ENCODE assay signal across 12 cellular contexts in the genomic region with DNA sequence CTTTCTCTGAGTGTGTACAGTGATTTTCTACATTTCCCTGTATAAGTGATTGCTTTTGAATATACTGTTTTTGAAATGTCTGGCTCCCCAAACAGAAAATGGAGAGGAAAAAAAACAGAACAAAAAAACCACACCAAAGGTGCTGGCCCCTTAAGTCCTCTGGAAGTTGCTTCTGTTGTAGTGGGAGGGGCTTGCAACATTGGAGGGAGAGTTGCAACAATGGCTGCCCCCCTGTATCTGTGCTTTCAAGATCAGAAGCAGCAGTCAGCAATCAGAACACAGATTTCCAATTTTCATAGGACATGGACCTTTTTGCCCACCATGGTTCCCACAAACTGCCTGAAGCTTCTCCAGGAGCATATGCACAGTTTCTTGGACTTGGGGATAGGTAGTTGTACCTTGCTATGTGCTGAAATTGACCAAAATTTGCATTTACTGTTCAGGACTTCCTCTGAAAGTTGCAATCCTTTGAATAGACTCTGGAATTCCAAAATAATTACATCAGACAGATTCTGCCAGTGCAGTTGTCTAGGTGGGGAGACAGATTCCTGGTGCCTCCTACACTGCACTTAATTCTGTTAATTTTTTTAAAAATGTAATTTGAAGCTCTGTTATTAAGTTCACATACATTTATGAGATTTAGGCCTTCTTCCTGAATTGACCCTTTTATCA. TPM values are rescaled to one million over a fixed set of nuclear protein-coding genes. Genes with fewer than 3 reads are reported as not detected.
DNase-seq lines count a peak whose midpoint lies in the region; TF ChIP-seq lines count a peak whose summit lies in the region.
"Had no signal": no experiment of that assay in that cellular context is flagged by ENCODE, and none has a peak within 500 bp of the region (broad histone marks: within the 10 kb centered on the region; RNA-seq: fewer than 3 reads in every experiment).

No MANE protein-coding gene starts in this region.

- no peak overlapping the region for H3K27ac Mint-ChIP-seq in activated T-helper 1 cell treated with anti-CD3 and anti-CD28 coated beads, Interleukin-12 subunit alpha, Interleukin-12 subunit beta, Interleukin-2, Interleukin-4 antibody, amounts not matched to agents 30 ng/mL and 10 ng/mL and 1 ng/mL, durations not matched to agents 14 hours and 24 hours and 36 hours
- H3K27ac Mint-ChIP-seq: activated T-cell treated with anti-CD3 and anti-CD28 coated beads, Interleukin-2, amount 50 U/mL, for 72 hours had no signal

- H4K8ac ChIP-seq in trophoblast cell (ENCODE audit: low read depth, low read length): peak overlapping the region; percentile 55

- H3K9me3 ChIP-seq in MM.1S (replicated peaks; ENCODE audit: insufficient read depth, low read length) (no peaks in the 10 kb centered on the region), trophoblast cell (ENCODE audit: insufficient read depth, low read depth, low read length) (no peaks in the 10 kb centered on the region)
- H3K9me3 ChIP-seq: right lobe of liver had no signal

- no peak overlapping the region for H3K4me3 ChIP-seq in MM.1S (ENCODE audit: low read length)
- H3K4me3 ChIP-seq in epithelial cell of esophagus (ENCODE audit: low read length): no peak overlapping the region
- H3K4me3 ChIP-seq in trophoblast cell (ENCODE audit: low read depth, low read length): no peak overlapping the region
- H3K4me3 ChIP-seq: right lobe of liver had no signal

- DNase-seq in GM20000 (ENCODE audit: low spot score) (peak; percentile 12), MM.1S (no peak), epithelial cell of esophagus (ENCODE audit: low read depth) (peak; percentile 4), trophoblast cell (no peak), caudate nucleus (lab: John Stamatoyannopoulos, UW) (no peak), activated T-cell treated with anti-CD3 and anti-CD28 coated beads for 4 hours (no peak)
- DNase-seq in activated T-helper 1 cell treated with anti-CD3 and anti-CD28 coated beads, Interleukin-12 subunit alpha, Interleukin-12 subunit beta, Interleukin-2, Interleukin-4 antibody, amounts not matched to agents 30 ng/mL and 10 ng/mL and 1 ng/mL, durations not matched to agents 14 hours and 24 hours and 36 hours (ENCODE audit: low spot score): no peak
- DNase-seq: activated T-cell treated with anti-CD3 and anti-CD28 coated beads, Interleukin-2, amount 50 U/mL, for 72 hours; Calu3; NCI-H526; right lobe of liver; Right ventricle myocardium superior had no signal

- H3K9ac ChIP-seq in MM.1S (ENCODE audit: low read length) (no peak overlapping the region), trophoblast cell (ENCODE audit: low read length) (no peak overlapping the region)

- H2AFZ ChIP-seq in MM.1S (ENCODE audit: low read length) (no peak overlapping the region), trophoblast cell (ENCODE audit: insufficient read depth, low read length, poor library complexity) (peak overlapping the region; percentile 42)

- no peak overlapping the region for H3K23ac ChIP-seq in trophoblast cell (ENCODE audit: low read length)

- intact Hi-C loops in activated T-helper 1 cell treated with anti-CD3 and anti-CD28 coated beads, Interleukin-12 subunit alpha, Interleukin-12 subunit beta, Interleukin-2, Interleukin-4 antibody, amounts not matched to agents 30 ng/mL and 10 ng/mL and 1 ng/mL, durations not matched to agents 14 hours and 24 hours and 36 hours (cut with micrococcal nuclease): no loop called here

- H4K12ac ChIP-seq in trophoblast cell (ENCODE audit: low read depth, low read length): no peak overlapping the region

- no peaks in the 10 kb centered on the region for H3K27me3 Mint-ChIP-seq in activated T-helper 1 cell treated with anti-CD3 and anti-CD28 coated beads, Interleukin-12 subunit alpha, Interleukin-12 subunit beta, Interleukin-2, Interleukin-4 antibody, amounts not matched to agents 30 ng/mL and 10 ng/mL and 1 ng/mL, durations not matched to agents 14 hours and 24 hours and 36 hours (ENCODE audit: insufficient read depth)

- no peaks in the 10 kb centered on the region for H3K9me2 ChIP-seq in MM.1S (replicated peaks; ENCODE audit: insufficient read depth, low read length)

- H3K4me1 Mint-ChIP-seq in activated T-helper 1 cell treated with anti-CD3 and anti-CD28 coated beads, Interleukin-12 subunit alpha, Interleukin-12 subunit beta, Interleukin-2, Interleukin-4 antibody, amounts not matched to agents 30 ng/mL and 10 ng/mL and 1 ng/mL, durations not matched to agents 14 hours and 24 hours and 36 hours (ENCODE audit: low read depth): peaks cover 27% of the 10 kb centered on the region

- peaks cover 9% of the 10 kb centered on the region for H3K9me3 Mint-ChIP-seq in activated T-helper 1 cell treated with anti-CD3 and anti-CD28 coated beads, Interleukin-12 subunit alpha, Interleukin-12 subunit beta, Interleukin-2, Interleukin-4 antibody, amounts not matched to agents 30 ng/mL and 10 ng/mL and 1 ng/mL, durations not matched to agents 14 hours and 24 hours and 36 hours
- H3K9me3 Mint-ChIP-seq: activated T-cell treated with anti-CD3 and anti-CD28 coated beads, Interleukin-2, amount 50 U/mL, for 72 hours had no signal

- H3K4me1 ChIP-seq in MM.1S (ENCODE audit: low read length) (peaks cover 19% of the 10 kb centered on the region), trophoblast cell (ENCODE audit: control insufficient read depth in 1 of 2, insufficient read depth in 2 of 2, low read length in 2 of 2) (no peaks in the 10 kb centered on the region)

- TF ChIP-seq CTCF in GM20000 (IDR thresholded peaks at IDR 0.05; ENCODE audit: extremely low read depth, missing control alignments): no peak
- no peak for TF ChIP-seq CTCF in MM.1S (IDR thresholded peaks at IDR 0.05; ENCODE audit: low read length)
- TF ChIP-seq CTCF in epithelial cell of esophagus (IDR thresholded peaks at IDR 0.05; ENCODE audit: insufficient read depth, low read depth, low read length, missing control alignments): no peak

- H2BK5ac ChIP-seq in trophoblast cell (ENCODE audit: low read depth, low read length, poor library complexity): peak overlapping the region; percentile 71

- H4K91ac ChIP-seq in trophoblast cell (ENCODE audit: low read depth, low read length): peak overlapping the region; percentile 45

- H3K14ac ChIP-seq in trophoblast cell (ENCODE audit: low read length): peak overlapping the region; percentile 24

- H3K18ac ChIP-seq in trophoblast cell (ENCODE audit: low read length): peak overlapping the region; percentile 45

- no peak overlapping the region for H2BK120ac ChIP-seq in trophoblast cell (ENCODE audit: insufficient read depth, low read length, poor library complexity)

- no peak overlapping the region for H2AK5ac ChIP-seq in trophoblast cell (ENCODE audit: low read length)

- peaks cover 5% of the 10 kb centered on the region for H3F3A ChIP-seq in MM.1S (ENCODE audit: insufficient read depth, low read length)

- no peak overlapping the region for H3K4ac ChIP-seq in trophoblast cell (ENCODE audit: low read depth, low read length)

- H3K27me3 ChIP-seq in MM.1S (replicated peaks; ENCODE audit: insufficient read depth, low read length): no peaks in the 10 kb centered on the region
- no peaks in the 10 kb centered on the region for H3K27me3 ChIP-seq in trophoblast cell (ENCODE audit: insufficient read depth, low read length)
- H3K27me3 ChIP-seq: right lobe of liver had no signal

- no peak overlapping the region for H3K4me3 Mint-ChIP-seq in activated T-helper 1 cell treated with anti-CD3 and anti-CD28 coated beads, Interleukin-12 subunit alpha, Interleukin-12 subunit beta, Interleukin-2, Interleukin-4 antibody, amounts not matched to agents 30 ng/mL and 10 ng/mL and 1 ng/mL, durations not matched to agents 14 hours and 24 hours and 36 hours
- H3K4me3 Mint-ChIP-seq: activated T-cell treated with anti-CD3 and anti-CD28 coated beads, Interleukin-2, amount 50 U/mL, for 72 hours had no signal

- H3K79me2 ChIP-seq in MM.1S (ENCODE audit: low read length) (peaks cover 39% of the 10 kb centered on the region), trophoblast cell (ENCODE audit: control insufficient read depth, insufficient read depth, low read length, poor library complexity) (no peaks in the 10 kb centered on the region)

- H3K27ac ChIP-seq in MM.1S (ENCODE audit: low read length): peak overlapping the region; percentile 7; the same call in 1 of the 2 replicates
- H3K27ac ChIP-seq in trophoblast cell (ENCODE audit: low read depth, low read length): peak overlapping the region; percentile 85
- no peak overlapping the region for H3K27ac ChIP-seq in caudate nucleus (ENCODE audit: low read depth, low read length)
- H3K27ac ChIP-seq: right lobe of liver had no signal

- peak overlapping the region; percentile 0 for H2BK12ac ChIP-seq in trophoblast cell (ENCODE audit: low read length)

- H3K4me2 ChIP-seq in MM.1S (ENCODE audit: low read depth, low read length) (peak overlapping the region; percentile 12), trophoblast cell (ENCODE audit: low read length) (peak overlapping the region; percentile 55)

- H3K36me3 ChIP-seq in MM.1S (replicated peaks; ENCODE audit: insufficient read depth, low read length): 0 out of 2 replicates have a peak, but pooled peaks cover 3% of the 10 kb centered on the region
- peaks cover 1 to 3% of the 10 kb centered on the region in 2 experiments for H3K36me3 ChIP-seq in trophoblast cell (ENCODE audit: control insufficient read depth in 1 of 2, insufficient read depth in 2 of 2, low read length in 2 of 2)

- H3K36me3 Mint-ChIP-seq in activated T-helper 1 cell treated with anti-CD3 and anti-CD28 coated beads, Interleukin-12 subunit alpha, Interleukin-12 subunit beta, Interleukin-2, Interleukin-4 antibody, amounts not matched to agents 30 ng/mL and 10 ng/mL and 1 ng/mL, durations not matched to agents 14 hours and 24 hours and 36 hours (ENCODE audit: low read depth): peaks cover 29% of the 10 kb centered on the region

- no peaks in the 10 kb centered on the region for H4K20me1 ChIP-seq in MM.1S (ENCODE audit: insufficient read depth, low read length)

- H3K79me1 ChIP-seq in trophoblast cell (ENCODE audit: low read length): peaks cover 3% of the 10 kb centered on the region

RNA-seq across cellular contexts. Expression of a gene that starts 13.8 kb away (rescaled TPM):
- polyA plus RNA-seq in trophoblast cell (2013): 9.5 and 9.7 TPM in 2 replicates
- total RNA-seq in activated T-helper 1 cell treated with anti-CD3 and anti-CD28 coated beads, Interleukin-12 subunit alpha, Interleukin-12 subunit beta, Interleukin-2, Interleukin-4 antibody, amounts not matched to agents 30 ng/mL and 10 ng/mL and 1 ng/mL, durations not matched to agents 14 hours and 24 hours and 36 hours: 34.4 and 35.6 TPM in 2 replicates

RNA-seq across cellular contexts. Expression of a gene that starts 14.0 kb away (rescaled TPM):
- 19.4 and 19.6 TPM in 2 replicates for polyA plus RNA-seq in trophoblast cell (2013)
- 15.8 and 17.8 TPM in 2 replicates for total RNA-seq in activated T-helper 1 cell treated with anti-CD3 and anti-CD28 coated beads, Interleukin-12 subunit alpha, Interleukin-12 subunit beta, Interleukin-2, Interleukin-4 antibody, amounts not matched to agents 30 ng/mL and 10 ng/mL and 1 ng/mL, durations not matched to agents 14 hours and 24 hours and 36 hours

RNA-seq across cellular contexts. Expression of a gene that starts 33.1 kb away (rescaled TPM):
- polyA plus RNA-seq in trophoblast cell (2013): 28.3 and 28.4 TPM in 2 replicates
- total RNA-seq in activated T-helper 1 cell treated with anti-CD3 and anti-CD28 coated beads, Interleukin-12 subunit alpha, Interleukin-12 subunit beta, Interleukin-2, Interleukin-4 antibody, amounts not matched to agents 30 ng/mL and 10 ng/mL and 1 ng/mL, durations not matched to agents 14 hours and 24 hours and 36 hours: 40.3 and 42.4 TPM in 2 replicates

RNA-seq across cellular contexts. Expression of a gene that starts 39.2 kb away (rescaled TPM):
- polyA plus RNA-seq in trophoblast cell (2013): 40.9 and 46.0 TPM in 2 replicates
- total RNA-seq in activated T-helper 1 cell treated with anti-CD3 and anti-CD28 coated beads, Interleukin-12 subunit alpha, Interleukin-12 subunit beta, Interleukin-2, Interleukin-4 antibody, amounts not matched to agents 30 ng/mL and 10 ng/mL and 1 ng/mL, durations not matched to agents 14 hours and 24 hours and 36 hours: 60.2 and 66.0 TPM in 2 replicates

Comparison
In these comparisons a context has a peak if more than half of its experiments do, and no peak if none do; other contexts are left out.
1. DNase-seq: peak in GM20000 (single experiment) and epithelial cell of esophagus (single experiment); none in MM.1S (single experiment), trophoblast cell (0 of 2), caudate nucleus (0 of 61), activated T-helper 1 cell treated with anti-CD3 and anti-CD28 coated beads, Interleukin-12 subunit alpha, Interleukin-12 subunit beta, Interleukin-2, Interleukin-4 antibody, amounts not matched to agents 30 ng/mL and 10 ng/mL and 1 ng/mL, durations not matched to agents 14 hours and 24 hours and 36 hours (single experiment) and activated T-cell treated with anti-CD3 and anti-CD28 coated beads for 4 hours (single experiment).